In genomic region chr11:92401507-92401906, GRCh38 we compare ENCODE assay signal across 16 cellular contexts.
DNase-seq lines count a peak whose midpoint lies in the region; ATAC-seq, FAIRE-seq and TF ChIP-seq lines count a peak whose summit lies in the region.
"Had no signal": no experiment of that assay in that cellular context is flagged by ENCODE, and none has a peak within 500 bp of the region (broad histone marks: within the 10 kb centered on the region; RNA-seq: fewer than 3 reads in every experiment).

No MANE protein-coding gene starts in this region.

- POLR2A ChIA-PET in PC-9 (lab: Charles Lee; ENCODE audit: unreplicated experiment), result no interaction called here

- H3K4me2 ChIP-seq in GM23338 (0 out of 2 replicates have a peak overlapping the region, but pooled peaks have one; percentile 14), PC-9 (no peak overlapping the region)

- H3K9me3 ChIP-seq in PC-9 (ENCODE audit: insufficient read depth, low read depth), result no peaks in the 10 kb centered on the region
- no peaks in the 10 kb centered on the region for H3K9me3 ChIP-seq in iPS-20b (ENCODE audit: insufficient read depth, low read depth, low read length)

- H3K36me3 ChIP-seq in GM23338 (ENCODE audit: insufficient read depth) (no peaks in the 10 kb centered on the region; the same call in 1 of the 2 replicates), PC-9 (ENCODE audit: low read depth) (no peaks in the 10 kb centered on the region), iPS-20b (ENCODE audit: insufficient read depth, low read depth, low read length) (no peaks in the 10 kb centered on the region)

- CTCF ChIA-PET in PC-9 (lab: Charles Lee), result no interaction called here

- no peak overlapping the region for H3K4me3 ChIP-seq in GM23338
- H3K4me3 ChIP-seq in PC-9, result no peak overlapping the region
- H3K4me3 ChIP-seq in iPS-20b (ENCODE audit: low read length), result no peak overlapping the region

- H3K27me3 ChIP-seq in GM23338 (ENCODE audit: insufficient read depth) (no peaks in the 10 kb centered on the region), PC-9 (ENCODE audit: insufficient read depth, low read depth) (no peaks in the 10 kb centered on the region), iPS-20b (ENCODE audit: insufficient read depth, low read length) (no peaks in the 10 kb centered on the region)

- DNase-seq in GM23338 (ENCODE audit: low spot score), result peak; percentile 34
- DNase-seq in PC-9, result no peak
- DNase-seq in nephron progenitor cell, result no peak
- no peak for DNase-seq in SIG-M5 (lab: John Stamatoyannopoulos, UW)
- no peak for DNase-seq in D721Med (ENCODE audit: insufficient read length, low spot score)
- no peak for DNase-seq in HuH-7 (ENCODE audit: low spot score)
- DNase-seq in natural killer cell treated with Interleukin-12 subunit alpha and Interleukin-12 subunit beta and Interleukin-15 and Interleukin-18, amount 100 ng/mL, for 72 hours (ENCODE audit: low spot score), result no peak
- DNase-seq: CD8-positive, alpha-beta T cell; COR-L47; DMS53; GF-D8; H7 had no signal

- peak overlapping the region; percentile 70 for H3K27ac ChIP-seq in GM23338 (ENCODE audit: low read depth)
- H3K27ac ChIP-seq in PC-9, result no peak overlapping the region
- peak overlapping the region; percentile 67 for H3K27ac ChIP-seq in iPS-20b (ENCODE audit: low read length)
- H3K27ac ChIP-seq: 22Rv1 had no signal

- H3F3A ChIP-seq in GM23338 (replicated peaks; ENCODE audit: low read depth), result no peaks in the 10 kb centered on the region
- no peaks in the 10 kb centered on the region for H3F3A ChIP-seq in PC-9 (ENCODE audit: insufficient read depth, low read depth)

- H3K27me3 Mint-ChIP-seq in GM23338 (ENCODE audit: insufficient read depth, low read depth, poor library complexity), result peaks cover 12% of the 10 kb centered on the region
- no peaks in the 10 kb centered on the region for H3K27me3 Mint-ChIP-seq in nephron progenitor cell (ENCODE audit: low read depth, poor library complexity)
- H3K27me3 Mint-ChIP-seq in natural killer cell treated with Interleukin-12 subunit alpha and Interleukin-12 subunit beta and Interleukin-15 and Interleukin-18, amount 100 ng/mL, for 72 hours, result peaks cover 0 to 3% of the 10 kb centered on the region in 2 donors

- H3K4me1 Mint-ChIP-seq in GM23338, result peaks cover 52% of the 10 kb centered on the region
- peaks cover 29% of the 10 kb centered on the region for H3K4me1 Mint-ChIP-seq in nephron progenitor cell
- H3K4me1 Mint-ChIP-seq in natural killer cell treated with Interleukin-12 subunit alpha and Interleukin-12 subunit beta and Interleukin-15 and Interleukin-18, amount 100 ng/mL, for 72 hours (ENCODE audit: low read depth in 2 of 2), result no peaks in the 10 kb centered on the region
- H3K4me1 Mint-ChIP-seq: CD14-positive monocyte had no signal

- H4K20me1 ChIP-seq in GM23338 (replicated peaks; ENCODE audit: insufficient read depth) (no peaks in the 10 kb centered on the region), PC-9 (ENCODE audit: insufficient read depth) (no peaks in the 10 kb centered on the region)

- TF ChIP-seq CTCF in GM23338 (conservative IDR thresholded peaks at IDR 0.05; ENCODE audit: low read depth in 2 of 2), result no peak
- TF ChIP-seq CTCF in PC-9 (conservative IDR thresholded peaks at IDR 0.05), result no peak
- no peak for TF ChIP-seq CTCF in nephron progenitor cell (IDR thresholded peaks at IDR 0.05)
- TF ChIP-seq CTCF in D721Med (IDR thresholded peaks at IDR 0.05; ENCODE audit: insufficient read depth, missing control alignments), result no peak

- FAIRE-seq in D721Med (lab: Jason Lieb, UNC), result no peak
- FAIRE-seq: HepG2 had no signal

- H3K36me3 Mint-ChIP-seq in GM23338 (ENCODE audit: low read depth), result peaks cover 50% of the 10 kb centered on the region
- peaks cover 67% of the 10 kb centered on the region for H3K36me3 Mint-ChIP-seq in nephron progenitor cell (ENCODE audit: low read depth)
- H3K36me3 Mint-ChIP-seq in natural killer cell treated with Interleukin-12 subunit alpha and Interleukin-12 subunit beta and Interleukin-15 and Interleukin-18, amount 100 ng/mL, for 72 hours, result peaks cover 6% of the 10 kb centered on the region
- H3K36me3 Mint-ChIP-seq: CD14-positive monocyte; CD8-positive, alpha-beta T cell had no signal

- H3K9me3 Mint-ChIP-seq in GM23338 (peaks cover 14% of the 10 kb centered on the region), nephron progenitor cell (peaks cover 21% of the 10 kb centered on the region)
- H3K9me3 Mint-ChIP-seq in natural killer cell treated with Interleukin-12 subunit alpha and Interleukin-12 subunit beta and Interleukin-15 and Interleukin-18, amount 100 ng/mL, for 72 hours, result peaks cover 12% of the 10 kb centered on the region
- H3K9me3 Mint-ChIP-seq: CD8-positive, alpha-beta T cell had no signal

- no peaks in the 10 kb centered on the region for H3K9me2 ChIP-seq in GM23338 (ENCODE audit: insufficient read depth)
- no peaks in the 10 kb centered on the region for H3K9me2 ChIP-seq in PC-9 (ENCODE audit: insufficient read depth)

- peaks cover 40% of the 10 kb centered on the region for H3K4me1 ChIP-seq in GM23338 (ENCODE audit: insufficient read depth)
- no peaks in the 10 kb centered on the region for H3K4me1 ChIP-seq in PC-9 (replicated peaks; ENCODE audit: insufficient read depth)
- peaks cover 21% of the 10 kb centered on the region for H3K4me1 ChIP-seq in iPS-20b (ENCODE audit: insufficient read depth, low read length)

- BruUV-seq in PC-9 (replicated peaks; lab: Mats Ljungman, UMichigan), result no TSS peak

- peaks cover 65% of the 10 kb centered on the region for H3K79me2 ChIP-seq in GM23338 (replicated peaks; ENCODE audit: insufficient read depth)
- no peaks in the 10 kb centered on the region for H3K79me2 ChIP-seq in PC-9 (ENCODE audit: low read depth)

- no peak overlapping the region for H2AFZ ChIP-seq in GM23338
- peak overlapping the region; percentile 17; the same call in 1 of the 2 replicates for H2AFZ ChIP-seq in PC-9

- H3K4me3 Mint-ChIP-seq in GM23338 (no peak overlapping the region), nephron progenitor cell (no peak overlapping the region)
- no peak overlapping the region for H3K4me3 Mint-ChIP-seq in natural killer cell treated with Interleukin-12 subunit alpha and Interleukin-12 subunit beta and Interleukin-15 and Interleukin-18, amount 100 ng/mL, for 72 hours
- H3K4me3 Mint-ChIP-seq: CD14-positive monocyte; CD8-positive, alpha-beta T cell had no signal

- intact Hi-C loops in PC-9 (cut with micrococcal nuclease; ENCODE audit: unreplicated experiment), result no loop called here

- no peak overlapping the region for H3K9ac ChIP-seq in iPS-20b (ENCODE audit: low read depth, low read length)

- H3K27ac Mint-ChIP-seq in GM23338 (peak overlapping the region; percentile 16; the same call in 1 of the 2 replicates), nephron progenitor cell (peak overlapping the region; percentile 37)
- H3K27ac Mint-ChIP-seq in natural killer cell treated with Interleukin-12 subunit alpha and Interleukin-12 subunit beta and Interleukin-15 and Interleukin-18, amount 100 ng/mL, for 72 hours, result no peak overlapping the region
- H3K27ac Mint-ChIP-seq: CD14-positive monocyte; CD8-positive, alpha-beta T cell had no signal

- ATAC-seq in GM23338, result peak; percentile 92
- ATAC-seq in natural killer cell treated with Interleukin-12 subunit alpha and Interleukin-12 subunit beta and Interleukin-15 and Interleukin-18, amount 100 ng/mL, for 72 hours, result no peak
- ATAC-seq: CD8-positive, alpha-beta T cell; HepG2 had no signal

TF ChIP-seq in GM23338, 12 proteins besides CTCF, POLR2A, EP300 and RAD21 (continues in another document):
- no peak for TF ChIP-seq REST (IDR thresholded peaks at IDR 0.05; ENCODE audit: unreplicated experiment)
- no peak for TF ChIP-seq STAT1 (IDR thresholded peaks at IDR 0.05; ENCODE audit: unreplicated experiment)
- TF ChIP-seq ZNF331 (CRISPR knock-in tag; IDR thresholded peaks at IDR 0.05; ENCODE audit: low read depth), result no peak
- TF ChIP-seq POLR2AphosphoS5 (IDR thresholded peaks at IDR 0.05; ENCODE audit: low read depth), result no peak
- no peak for TF ChIP-seq NANOG (IDR thresholded peaks at IDR 0.05; ENCODE audit: borderline replicate concordance)
- no peak for TF ChIP-seq CREB1 (CRISPR knock-in tag; IDR thresholded peaks at IDR 0.05; ENCODE audit: low read depth)
- no peak for TF ChIP-seq EZH2phosphoT487 (IDR thresholded peaks at IDR 0.05; ENCODE audit: unreplicated experiment)

Comparison
In these comparisons a context has a peak if more than half of its experiments do, and no peak if none do; other contexts are left out.
1. H3K27ac Mint-ChIP-seq: peak in GM23338 (single experiment) and nephron progenitor cell (single experiment); none in natural killer cell treated with Interleukin-12 subunit alpha and Interleukin-12 subunit beta and Interleukin-15 and Interleukin-18, amount 100 ng/mL, for 72 hours (0 of 2).